Comparison of ENCODE assay signal across 9 cellular contexts in genomic region chr13:73767747-73768315, GRCh38.
A peak's percentile ranks its signal among the peaks of the same experiment; 100 is the strongest.
DNase-seq lines count a peak whose midpoint lies in the region; ATAC-seq and TF ChIP-seq lines count a peak whose summit lies in the region.
"Had no signal": no experiment of that assay in that cellular context is flagged by ENCODE, and none has a peak within 500 bp of the region (broad histone marks: within the 10 kb centered on the region; RNA-seq: fewer than 3 reads in every experiment).

No MANE protein-coding gene starts in this region.

- peak; percentile 34 for ATAC-seq in HG03342 (IDR thresholded peaks at IDR 0.05; ENCODE audit: unreplicated experiment)
- no peak for ATAC-seq in stimulated activated memory B cell treated with anti-CD40 and anti-IgM and Interleukin-4, amounts not matched to agents 10 μg/mL and 1 μg/mL and 100 μg/mL, for 72 hours
- ATAC-seq in HG03469 (IDR thresholded peaks at IDR 0.05; ENCODE audit: unreplicated experiment) = no peak

- H3K27me3 Mint-ChIP-seq in stimulated activated memory B cell treated with anti-CD40 and anti-IgM and Interleukin-4, amounts not matched to agents 10 μg/mL and 1 μg/mL and 100 μg/mL, for 72 hours = no peaks in the 10 kb centered on the region

- H3K4me3 Mint-ChIP-seq in stimulated activated memory B cell treated with anti-CD40 and anti-IgM and Interleukin-4, amounts not matched to agents 10 μg/mL and 1 μg/mL and 100 μg/mL, for 72 hours = no peak overlapping the region

- peaks cover 44% of the 10 kb centered on the region for H3K4me1 Mint-ChIP-seq in stimulated activated memory B cell treated with anti-CD40 and anti-IgM and Interleukin-4, amounts not matched to agents 10 μg/mL and 1 μg/mL and 100 μg/mL, for 72 hours

- H3K9me3 Mint-ChIP-seq in stimulated activated memory B cell treated with anti-CD40 and anti-IgM and Interleukin-4, amounts not matched to agents 10 μg/mL and 1 μg/mL and 100 μg/mL, for 72 hours = peaks cover 2% of the 10 kb centered on the region

- peak; percentile 41 for TF ChIP-seq CTCF in GM12865 (IDR thresholded peaks at IDR 0.05; ENCODE audit: insufficient read depth, low read depth, low read length, missing control alignments)

- H3K36me3 Mint-ChIP-seq in stimulated activated memory B cell treated with anti-CD40 and anti-IgM and Interleukin-4, amounts not matched to agents 10 μg/mL and 1 μg/mL and 100 μg/mL, for 72 hours = peaks cover 26% of the 10 kb centered on the region

- H3K4me3 ChIP-seq in GM12865 (ENCODE audit: low read depth, low read length) = no peak overlapping the region
- H3K4me3 ChIP-seq: skin epidermis had no signal

- H3K27ac Mint-ChIP-seq in stimulated activated memory B cell treated with anti-CD40 and anti-IgM and Interleukin-4, amounts not matched to agents 10 μg/mL and 1 μg/mL and 100 μg/mL, for 72 hours = peak overlapping the region; percentile 88

- DNase-seq in GM12865 (ENCODE audit: low read depth) = peak; percentile 28
- DNase-seq in activated CD8-positive, alpha-beta memory T cell treated with anti-CD3 and anti-CD28 coated beads, Interleukin-2, amount 50 U/mL, for 4 hours = peak; percentile 28
- DNase-seq in hepatic stellate cell (ENCODE audit: low spot score) = peak; percentile 11
- no peak for DNase-seq in kidney glomerular epithelial cell (lab: John Stamatoyannopoulos, UW)
- DNase-seq in EL = no peak

Comparison
In these comparisons a context has a peak if more than half of its experiments do, and no peak if none do; other contexts are left out.
1. DNase-seq: peak in GM12865 (single experiment), activated CD8-positive, alpha-beta memory T cell treated with anti-CD3 and anti-CD28 coated beads, Interleukin-2, amount 50 U/mL, for 4 hours (single experiment) and hepatic stellate cell (single experiment); none in kidney glomerular epithelial cell (single experiment) and EL (single experiment).